10 cellular contexts compared by ENCODE assay signal in genomic region chr1:54476231-54477109, GRCh38.
DNase-seq lines count a peak whose midpoint lies in the region; TF ChIP-seq lines count a peak whose summit lies in the region.
"Had no signal": no experiment of that assay in that cellular context is flagged by ENCODE, and none has a peak within 500 bp of the region (broad histone marks: within the 10 kb centered on the region; RNA-seq: fewer than 3 reads in every experiment).

No MANE protein-coding gene starts in this region.

- H3K4me3 ChIP-seq in fibroblast of pulmonary artery (replicated peaks; ENCODE audit: low read depth, low read length) = no peak overlapping the region
- H3K4me3 ChIP-seq: A549 had no signal

- DNase-seq in NCI-H2171 treated with DMSO at 0.1 percent for 48 hours (lab: John Stamatoyannopoulos, UW) (peak; percentile 62), NCI-H2171 (lab: John Stamatoyannopoulos, UW) (no peak), NCI-H1694 (lab: John Stamatoyannopoulos, UW) (peak; percentile 62), fibroblast of pulmonary artery (ENCODE audit: low read depth) (peak; percentile 37), progenitor cell of endocrine pancreas (ENCODE audit: low spot score, unreplicated experiment) (no peak), SIG-M5 treated with dmso at 0.1 percent for 504 hours (lab: John Stamatoyannopoulos, UW; ENCODE audit: unreplicated experiment) (no peak), Ammon's horn (ENCODE audit: low spot score) (no peak), GM10266 (ENCODE audit: extremely low spot score) (no peak)
- DNase-seq: kidney had no signal

- no peaks in the 10 kb centered on the region for H3K9me3 Mint-ChIP-seq in progenitor cell of endocrine pancreas (ENCODE audit: low read depth)

- H3K36me3 Mint-ChIP-seq in progenitor cell of endocrine pancreas (ENCODE audit: insufficient read depth) = no peaks in the 10 kb centered on the region

- peak overlapping the region; percentile 89 for H3K27ac Mint-ChIP-seq in progenitor cell of endocrine pancreas

- H3K4me3 Mint-ChIP-seq in progenitor cell of endocrine pancreas (ENCODE audit: low read depth) = no peak overlapping the region

- TF ChIP-seq CTCF in fibroblast of pulmonary artery (IDR thresholded peaks at IDR 0.05; ENCODE audit: low read length, missing control alignments) = no peak
- no peak for TF ChIP-seq CTCF in progenitor cell of endocrine pancreas (IDR thresholded peaks at IDR 0.05; ENCODE audit: unreplicated experiment)
- no peak for TF ChIP-seq CTCF in GM10266 (IDR thresholded peaks at IDR 0.05; ENCODE audit: control insufficient read depth, insufficient read depth, low read depth, missing control alignments)

- H3K27me3 Mint-ChIP-seq in progenitor cell of endocrine pancreas = peaks cover 6% of the 10 kb centered on the region

- peaks cover 35% of the 10 kb centered on the region for H3K4me1 Mint-ChIP-seq in progenitor cell of endocrine pancreas (ENCODE audit: low read depth)

Comparison
In these comparisons a context has a peak if more than half of its experiments do, and no peak if none do; other contexts are left out.
1. DNase-seq: peak in NCI-H2171 treated with DMSO at 0.1 percent for 48 hours (single experiment), NCI-H1694 (single experiment) and fibroblast of pulmonary artery (single experiment); none in NCI-H2171 (single experiment), progenitor cell of endocrine pancreas (single experiment), SIG-M5 treated with dmso at 0.1 percent for 504 hours (single experiment), Ammon's horn (single experiment) and GM10266 (single experiment).